24 cellular contexts compared by ENCODE assay signal in genomic region chr20:52003976-52004375, GRCh38.
A peak's percentile ranks its signal among the peaks of the same experiment; 100 is the strongest.
DNase-seq lines count a peak whose midpoint lies in the region; ATAC-seq, FAIRE-seq and TF ChIP-seq lines count a peak whose summit lies in the region.
"Had no signal": no experiment of that assay in that cellular context is flagged by ENCODE, and none has a peak within 500 bp of the region (broad histone marks: within the 10 kb centered on the region; RNA-seq: fewer than 3 reads in every experiment).

No MANE protein-coding gene starts in this region.

- ATAC-seq in HG02588 (IDR thresholded peaks at IDR 0.05; ENCODE audit: unreplicated experiment): no peak
- ATAC-seq: activated naive CD8-positive, alpha-beta T cell treated with anti-CD3 and anti-CD28 coated beads, Interleukin-2, amount 50 U/mL, for 24 hours; GM12878; naive thymus-derived CD8-positive, alpha-beta T cell; T-cell had no signal

- peak overlapping the region; percentile 93 for H3K27ac Mint-ChIP-seq in glutamatergic neuron (ENCODE audit: unreplicated experiment)
- H3K27ac Mint-ChIP-seq: activated naive CD8-positive, alpha-beta T cell treated with anti-CD3 and anti-CD28 coated beads, Interleukin-2, amount 50 U/mL, for 24 hours; T-cell had no signal

- peak overlapping the region; percentile 66 for H3K4me3 Mint-ChIP-seq in glutamatergic neuron (ENCODE audit: unreplicated experiment)
- H3K4me3 Mint-ChIP-seq: activated naive CD8-positive, alpha-beta T cell treated with anti-CD3 and anti-CD28 coated beads, Interleukin-2, amount 50 U/mL, for 24 hours; naive thymus-derived CD8-positive, alpha-beta T cell; T-cell had no signal

- TF ChIP-seq POLR2A in tibial nerve (IDR thresholded peaks at IDR 0.05): no peak

- H3K9me3 Mint-ChIP-seq in glutamatergic neuron (ENCODE audit: unreplicated experiment): no peaks in the 10 kb centered on the region
- H3K9me3 Mint-ChIP-seq: activated naive CD8-positive, alpha-beta T cell treated with anti-CD3 and anti-CD28 coated beads, Interleukin-2, amount 50 U/mL, for 24 hours; brain; T-cell had no signal

- H3K9me3 ChIP-seq in tibial nerve: no peaks in the 10 kb centered on the region
- H3K9me3 ChIP-seq: sigmoid colon, vagina had no signal

- TF ChIP-seq CTCF in glutamatergic neuron (IDR thresholded peaks at IDR 0.05; ENCODE audit: partially characterized antibody, unreplicated experiment): no peak
- TF ChIP-seq CTCF in tibial nerve (IDR thresholded peaks at IDR 0.05): no peak

- peaks cover 26% of the 10 kb centered on the region for H3K4me1 Mint-ChIP-seq in glutamatergic neuron (ENCODE audit: low read depth, unreplicated experiment)
- H3K4me1 Mint-ChIP-seq: activated naive CD8-positive, alpha-beta T cell treated with anti-CD3 and anti-CD28 coated beads, Interleukin-2, amount 50 U/mL, for 24 hours; T-cell had no signal

- no peak overlapping the region for H3K4me3 ChIP-seq in tibial nerve
- H3K4me3 ChIP-seq: GM12878, sigmoid colon, vagina had no signal

- WGBS in tibial nerve, 2 donors: 72 to 78% methylated on average over 5 of the region's 5 CpGs

- FAIRE-seq in RCC 7860 (lab: Jason Lieb, UNC): no peak
- FAIRE-seq: colon, GM12878, H1 had no signal

- no peaks in the 10 kb centered on the region for H3K27me3 ChIP-seq in tibial nerve
- H3K27me3 ChIP-seq: sigmoid colon, vagina had no signal

- no peaks in the 10 kb centered on the region for H3K36me3 Mint-ChIP-seq in glutamatergic neuron (ENCODE audit: unreplicated experiment)
- H3K36me3 Mint-ChIP-seq: brain, T-cell had no signal

- no peaks in the 10 kb centered on the region for H3K4me1 ChIP-seq in tibial nerve
- H3K4me1 ChIP-seq: sigmoid colon, vagina had no signal

- H3K27me3 Mint-ChIP-seq in glutamatergic neuron (ENCODE audit: unreplicated experiment): peaks cover 1% of the 10 kb centered on the region
- H3K27me3 Mint-ChIP-seq: brain had no signal

- H3K36me3 ChIP-seq in tibial nerve: no peaks in the 10 kb centered on the region
- H3K36me3 ChIP-seq: sigmoid colon, vagina had no signal

- no peak overlapping the region for H3K27ac ChIP-seq in tibial nerve
- H3K27ac ChIP-seq: sigmoid colon, vagina had no signal

- DNase-seq in COR-L47 (lab: John Stamatoyannopoulos, UW) (peak; percentile 52), NCI-H1417 (lab: John Stamatoyannopoulos, UW) (peak; percentile 2 to 86 (median 44)), NCI-H524 (lab: John Stamatoyannopoulos, UW) (peak; percentile 79 to 93), glutamatergic neuron (no peak), DMS53 (lab: John Stamatoyannopoulos, UW) (no peak), tibial nerve (ENCODE audit: low spot score in 2 of 2) (no peak), RCC 7860 (ENCODE audit: low spot score) (no peak)
- DNase-seq: activated CD4-positive, alpha-beta T cell treated with anti-CD3 and anti-CD28 coated beads for 48 hours; activated CD8-positive, alpha-beta memory T cell treated with anti-CD3 and anti-CD28 coated beads, Interleukin-2, amount 50 U/mL, for 4 hours; activated effector memory CD4-positive, alpha-beta T cell treated with Interleukin-2 at 50 U/mL for 16 hours; activated naive CD8-positive, alpha-beta T cell treated with anti-CD3 and anti-CD28 coated beads, Interleukin-2, amount 50 U/mL, for 24 hours; left cardiac atrium; naive thymus-derived CD8-positive, alpha-beta T cell; NCI-H510A; posterior cingulate gyrus; Right ventricle myocardium superior; sigmoid colon; T-cell had no signal

- TF ChIP-seq EP300 in tibial nerve (IDR thresholded peaks at IDR 0.05): no peak

Comparison
In these comparisons a context has a peak if more than half of its experiments do, and no peak if none do; other contexts are left out.
1. DNase-seq: peak in COR-L47 (single experiment), NCI-H1417 (3 of 3) and NCI-H524 (2 of 2); none in glutamatergic neuron (single experiment), DMS53 (single experiment), tibial nerve (0 of 2) and RCC 7860 (single experiment).